In the genomic region with DNA sequence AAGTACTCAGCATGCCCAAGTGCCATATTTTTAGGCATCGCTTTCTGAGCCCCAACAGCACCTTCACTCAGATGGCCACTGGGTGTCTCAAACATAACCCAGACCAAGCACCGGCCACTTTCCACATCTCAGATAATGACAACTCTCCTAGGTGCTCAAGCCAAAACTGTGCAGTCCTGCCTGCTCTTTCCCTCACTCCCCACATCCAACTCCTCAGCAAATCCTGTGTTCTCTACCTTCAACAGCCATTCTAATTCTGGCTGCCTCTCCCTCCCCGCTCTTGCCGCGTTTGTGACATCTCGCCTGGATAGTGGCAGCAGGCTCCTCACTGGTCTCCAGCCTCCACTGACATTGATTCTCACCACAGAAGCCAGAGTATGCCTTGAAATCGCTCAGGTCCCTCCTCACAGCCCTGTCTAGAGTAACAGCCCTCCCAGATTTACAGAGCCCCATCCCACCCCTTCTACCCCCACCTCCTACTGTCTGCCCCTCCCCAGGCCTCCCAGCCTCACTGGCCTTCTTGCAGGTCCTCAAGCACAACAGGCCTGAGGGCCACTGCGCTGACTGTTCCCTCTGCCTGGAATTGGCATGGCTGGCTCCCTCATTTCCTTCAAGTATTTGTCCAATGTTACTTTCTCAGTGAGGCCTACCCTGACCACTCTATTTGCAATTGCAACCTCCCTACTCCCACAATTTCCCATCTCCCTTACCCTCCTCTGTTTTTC, we compare ENCODE assay signal across 1 cellular context.
TF ChIP-seq lines count a peak whose summit lies in the region.

No MANE protein-coding gene starts in this region.

TF ChIP-seq in WTC11, 78 proteins besides CTCF, POLR2A, EP300 and RAD21 (continued from another document):
- TF ChIP-seq, protein P1, sequence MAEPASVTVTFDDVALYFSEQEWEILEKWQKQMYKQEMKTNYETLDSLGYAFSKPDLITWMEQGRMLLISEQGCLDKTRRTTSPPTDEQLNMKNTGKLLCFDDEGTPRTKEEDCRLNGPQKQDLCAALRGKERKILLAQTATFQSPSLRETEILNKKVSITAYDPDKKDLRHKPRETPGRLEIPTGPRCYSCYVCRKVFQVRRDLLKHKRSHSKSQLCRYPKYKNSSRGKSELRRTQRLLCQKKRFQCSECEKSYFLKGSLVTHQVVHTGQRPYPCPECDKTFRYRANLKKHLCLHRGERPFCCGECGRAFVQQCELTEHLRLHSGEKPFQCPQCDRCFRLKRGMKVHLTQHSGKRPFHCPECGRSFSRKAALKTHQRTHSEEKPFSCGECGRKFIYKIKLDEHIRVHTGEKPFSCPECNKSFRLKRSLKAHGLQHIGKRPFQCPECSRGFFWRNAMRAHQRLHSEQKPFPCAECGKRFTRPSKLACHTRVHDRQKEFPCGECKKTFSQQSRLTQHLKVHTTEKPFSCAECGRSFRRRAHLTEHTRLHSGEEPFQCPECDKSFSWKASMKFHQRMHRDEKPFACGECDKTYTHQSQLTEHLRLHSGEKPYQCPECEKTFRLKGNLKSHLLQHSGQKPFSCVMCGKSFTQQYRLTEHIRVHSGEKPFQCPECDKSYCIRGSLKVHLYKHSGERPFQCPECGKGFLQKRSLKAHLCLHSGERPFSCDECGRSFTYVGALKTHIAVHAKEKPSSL (CRISPR knock-in tag; conservative IDR thresholded peaks at IDR 0.05), result no peak
- TF ChIP-seq, protein P2, sequence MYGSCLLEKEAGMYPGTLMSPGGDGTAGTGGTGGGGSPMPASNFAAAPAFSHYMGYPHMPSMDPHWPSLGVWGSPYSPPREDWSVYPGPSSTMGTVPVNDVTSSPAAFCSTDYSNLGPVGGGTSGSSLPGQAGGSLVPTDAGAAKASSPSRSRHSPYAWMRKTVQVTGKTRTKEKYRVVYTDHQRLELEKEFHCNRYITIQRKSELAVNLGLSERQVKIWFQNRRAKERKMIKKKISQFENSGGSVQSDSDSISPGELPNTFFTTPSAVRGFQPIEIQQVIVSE (CRISPR knock-in tag; IDR thresholded peaks at IDR 0.05; ENCODE audit: borderline replicate concordance), result no peak
- TF ChIP-seq KAT7 (CRISPR knock-in tag; IDR thresholded peaks at IDR 0.05; ENCODE audit: borderline replicate concordance), result no peak
